In genomic region chr13:23588576-23589141, GRCh38 we compare ENCODE assay signal across 1 cellular context.
TF ChIP-seq lines count a peak whose summit lies in the region.

No MANE protein-coding gene starts in this region.

TF ChIP-seq in IMR-90, 13 proteins besides CTCF, POLR2A, EP300 and RAD21 (continued from another document):
- TF ChIP-seq, protein P1, sequence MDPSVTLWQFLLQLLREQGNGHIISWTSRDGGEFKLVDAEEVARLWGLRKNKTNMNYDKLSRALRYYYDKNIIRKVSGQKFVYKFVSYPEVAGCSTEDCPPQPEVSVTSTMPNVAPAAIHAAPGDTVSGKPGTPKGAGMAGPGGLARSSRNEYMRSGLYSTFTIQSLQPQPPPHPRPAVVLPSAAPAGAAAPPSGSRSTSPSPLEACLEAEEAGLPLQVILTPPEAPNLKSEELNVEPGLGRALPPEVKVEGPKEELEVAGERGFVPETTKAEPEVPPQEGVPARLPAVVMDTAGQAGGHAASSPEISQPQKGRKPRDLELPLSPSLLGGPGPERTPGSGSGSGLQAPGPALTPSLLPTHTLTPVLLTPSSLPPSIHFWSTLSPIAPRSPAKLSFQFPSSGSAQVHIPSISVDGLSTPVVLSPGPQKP (IDR thresholded peaks at IDR 0.05; ENCODE audit: borderline replicate concordance, low read depth, low read length): no peak
- no peak for TF ChIP-seq NFE2L2 (IDR thresholded peaks at IDR 0.05; ENCODE audit: low read depth, low read length)
- TF ChIP-seq MAFK (IDR thresholded peaks at IDR 0.05; ENCODE audit: low read depth, low read length): no peak
- TF ChIP-seq SMC3 (IDR thresholded peaks at IDR 0.05; ENCODE audit: low read depth, low read length): no peak
- no peak for TF ChIP-seq FOS (IDR thresholded peaks at IDR 0.05; ENCODE audit: low read depth, low read length)
- TF ChIP-seq CEBPB (IDR thresholded peaks at IDR 0.05; ENCODE audit: low read depth, low read length): no peak
- no peak for TF ChIP-seq USF2 (IDR thresholded peaks at IDR 0.05; ENCODE audit: low read depth, low read length)
